ENCODE assay signal across 24 cellular contexts in genomic region chr3:42292009-42292408, GRCh38. TPM values are rescaled to one million over a fixed set of nuclear protein-coding genes. Genes with fewer than 3 reads are reported as not detected.
"Had no signal": no experiment of that assay in that cellular context is flagged by ENCODE, and none has a peak within 500 bp of the region (broad histone marks: within the 10 kb centered on the region; RNA-seq: fewer than 3 reads in every experiment).

No MANE protein-coding gene starts in this region.

- H3K36me3 ChIP-seq: MG63, SJCRH30 had no signal

- H3K27ac ChIP-seq: HL-60, SJCRH30 had no signal

- H3K9me3 ChIP-seq: MG63, SJCRH30 had no signal

- H3K27me3 ChIP-seq: MG63, SJCRH30 had no signal

- DNase-seq: Karpas-422; KG1; MG63; NCI-H1092; NCI-H1105 treated with DMSO at 0.1 percent for 48 hours; NCI-H1436 treated with DMSO at 0.1 percent for 48 hours; NCI-H1694; NCI-H187 treated with DMSO at 0.1 percent for 48 hours; NCI-H2029 treated with DMSO at 0.1 percent for 48 hours; NCI-H2171; NCI-H524; NCI-H526 treated with DMSO at 0.1 percent for 48 hours; NCI-H748 treated with DMSO at 0.1 percent for 48 hours; NK-92 treated with Interleukin-12 subunit alpha and Interleukin-12 subunit beta, amount 100 ng/mL, for 24 hours; PC-3; SHP77 treated with DMSO at 0.1 percent for 48 hours; SJCRH30; T-helper 1 cell had no signal

- H3K4me1 ChIP-seq: SJCRH30 had no signal

- ATAC-seq: Panc1, PC-3, Right ventricle myocardium inferior, SK-N-SH treated with all-trans-retinoic acid at 6 μM for 48 hours had no signal

- H3K4me3 ChIP-seq: MG63, SJCRH30 had no signal

RNA-seq across cellular contexts. Expression of gene CCK, which starts 26.0 kb away (rescaled TPM):
- total RNA-seq: NCI-H460, OCI-LY7, PC-3, Right ventricle myocardium inferior, SJCRH30 had no signal
